8 cellular contexts compared by ENCODE assay signal in genomic region chr9:33836261-33836660, GRCh38. TPM values are rescaled to one million over a fixed set of nuclear protein-coding genes. Genes with fewer than 3 reads are reported as not detected.
DNase-seq lines count a peak whose midpoint lies in the region; TF ChIP-seq lines count a peak whose summit lies in the region.
"Not testable (repeated sequence)": the region's sequence is repeated elsewhere in the genome, so short reads cannot be mapped to it uniquely, and the experiment has no call there.

No MANE protein-coding gene starts in this region.

- H3K36me3 Mint-ChIP-seq in MCF 10A (ENCODE audit: insufficient read depth, unreplicated experiment), result peaks cover 13% of the 10 kb centered on the region

- peak overlapping the region; percentile 70 for H3K27ac Mint-ChIP-seq in MCF 10A (ENCODE audit: low read depth, unreplicated experiment)

- not testable (repeated sequence) for H3K9me3 Mint-ChIP-seq in MCF 10A (ENCODE audit: unreplicated experiment)

- not testable (repeated sequence) for TF ChIP-seq CTCF in MCF 10A (IDR thresholded peaks at IDR 0.05; ENCODE audit: unreplicated experiment)

- intact Hi-C loops in MCF 10A (cut with micrococcal nuclease), result loop anchor here (1.0 kb wide), 1 partner anchor 20 kb away; no protein-coding TSS in a partner anchor

- CTCF ChIA-PET in MCF 10A (lab: Yijun Ruan, JAX), result interaction anchor here (1.1 to 1.5 kb wide), 3 partner anchors 23 to 115 kb away, joined by 4 to 8 read pairs (median 4); no protein-coding TSS in a partner anchor

- BruUV-seq in MCF 10A (replicated peaks; lab: Mats Ljungman, UMichigan), result not testable (repeated sequence)

- H3K27me3 Mint-ChIP-seq in MCF 10A (ENCODE audit: insufficient read depth, unreplicated experiment), result not testable (repeated sequence)

- not testable (repeated sequence) for H3K4me1 Mint-ChIP-seq in MCF 10A (ENCODE audit: insufficient read depth, unreplicated experiment)

- DNase-seq in AG08395 (ENCODE audit: low spot score) (peak; percentile 52), HCEC 1CT (peak; percentile 93), NOMO-1 treated with DMSO at 0.1 percent for 48 hours (lab: John Stamatoyannopoulos, UW; ENCODE audit: unreplicated experiment) (peak; percentile 95), MCF 10A (ENCODE audit: unreplicated experiment) (peak; percentile 91), glomerular visceral epithelial cell (ENCODE audit: extremely low spot score) (peak; percentile 47), mesenteric fat pad (ENCODE audit: low spot score) (peak; percentile 16)
- peak; percentile 23 to 37 for DNase-seq in activated CD4-positive, alpha-beta T cell treated with anti-CD3 and anti-CD28 coated beads, Interleukin-2, amount 50 U/mL, for 48 hours
- peak; percentile 40 for DNase-seq in stimulated activated CD4-positive, alpha-beta T cell treated with anti-CD3 and anti-CD28 coated beads, Interleukin-1b, Interleukin-23, amount 100 ng/mL, for 48 hours

- POLR2A ChIA-PET in MCF 10A (lab: Yijun Ruan, JAX), result interaction anchor here (0.6 to 5.2 kb wide), 11 partner anchors 8 to 211 kb away, joined by 3 to 32 read pairs (median 4); partner anchors contain the start of gene UBE2R2

- H3K4me3 Mint-ChIP-seq in MCF 10A (ENCODE audit: unreplicated experiment), result not testable (repeated sequence)

RNA-seq across cellular contexts. Expression of gene UBE2R2, which starts 19.3 kb away (rescaled TPM):
- 33.8 and 41.6 TPM in 2 replicates for total RNA-seq in MCF 10A (2022)
- 43.6 TPM for total RNA-seq in mesenteric fat pad

RNA-seq across cellular contexts. Expression of gene PRSS3, which starts 40.9 kb away (rescaled TPM):
- 0.74 and 1.4 TPM in 2 replicates for total RNA-seq in MCF 10A (2022)
- not detected for total RNA-seq in mesenteric fat pad

Comparison
In these comparisons a context has a peak if more than half of its experiments do, and no peak if none do; other contexts are left out.
1. Peak in every context shown above with its lines: DNase-seq.
2. DNase-seq: peak in every context shown above with its lines; median percentile 95 in NOMO-1 treated with DMSO at 0.1 percent for 48 hours; 93 in HCEC 1CT; 91 in MCF 10A; 52 in AG08395; 47 in glomerular visceral epithelial cell; 40 in stimulated activated CD4-positive, alpha-beta T cell treated with anti-CD3 and anti-CD28 coated beads, Interleukin-1b, Interleukin-23, amount 100 ng/mL, for 48 hours; 30 in activated CD4-positive, alpha-beta T cell treated with anti-CD3 and anti-CD28 coated beads, Interleukin-2, amount 50 U/mL, for 48 hours; 16 in mesenteric fat pad.